ENCODE assay signal across 13 cellular contexts in the genomic region with DNA sequence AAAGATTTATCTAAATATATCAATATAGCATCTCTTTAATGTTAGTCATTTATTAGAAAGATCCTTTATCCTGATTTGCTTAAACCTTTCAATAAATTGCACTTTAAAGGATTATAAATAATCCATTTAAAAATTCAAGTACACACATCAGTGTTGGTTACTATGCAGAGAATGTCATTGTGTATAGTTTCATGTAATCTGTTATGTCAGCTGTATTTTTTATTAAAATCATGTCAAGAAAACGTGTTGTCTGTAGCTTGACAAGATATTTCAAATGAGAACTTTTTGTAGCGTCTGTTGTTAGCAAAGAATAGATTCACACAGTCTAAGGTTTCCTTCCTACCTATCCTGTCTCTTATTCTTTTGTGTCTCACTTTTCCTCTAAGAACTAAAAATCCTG.
"Had no signal": no experiment of that assay in that cellular context is flagged by ENCODE, and none has a peak within 500 bp of the region (broad histone marks: within the 10 kb centered on the region; RNA-seq: fewer than 3 reads in every experiment).

No MANE protein-coding gene starts in this region.

- H3K27me3 Mint-ChIP-seq: activated CD4-positive, alpha-beta memory T cell treated with anti-CD3 and anti-CD28 coated beads, Interleukin-2, amount 10 ng/mL, durations not matched to agents 7 days and 5 days had no signal

- H3K4me1 ChIP-seq: adrenal gland had no signal

- H3K9me3 ChIP-seq: adrenal gland, heart left ventricle had no signal

- H3K27me3 ChIP-seq: adrenal gland, cardiac muscle cell, heart left ventricle had no signal

- H3K9me3 Mint-ChIP-seq: activated CD4-positive, alpha-beta memory T cell treated with anti-CD3 and anti-CD28 coated beads, Interleukin-2, amount 10 ng/mL, durations not matched to agents 7 days and 5 days; immature natural killer cell had no signal

- H3K27ac Mint-ChIP-seq: activated CD4-positive, alpha-beta memory T cell treated with anti-CD3 and anti-CD28 coated beads, Interleukin-2, amount 10 ng/mL, durations not matched to agents 7 days and 5 days had no signal

- ATAC-seq: heart left ventricle, sciatic nerve had no signal

- H3K4me3 ChIP-seq: adrenal gland, cardiac muscle cell, heart left ventricle had no signal

- H3K4me3 Mint-ChIP-seq: activated CD4-positive, alpha-beta memory T cell treated with anti-CD3 and anti-CD28 coated beads, Interleukin-2, amount 10 ng/mL, durations not matched to agents 7 days and 5 days; immature natural killer cell had no signal

- DNase-seq: activated CD4-positive, alpha-beta memory T cell treated with anti-CD3 and anti-CD28 coated beads, Interleukin-2, amount 10 ng/mL, durations not matched to agents 7 days and 5 days; activated CD8-positive, alpha-beta memory T cell treated with anti-CD3 and anti-CD28 coated beads, Interleukin-2, amount 50 U/mL, for 4 hours; activated naive CD4-positive, alpha-beta T cell treated with Interleukin-2 at 50 U/mL for 16 hours; adrenal gland; cortex of kidney; effector CD8-positive, alpha-beta T cell; foreskin melanocyte; heart left ventricle; immature natural killer cell; mesendoderm; T-helper 9 cell had no signal

- H3K27ac ChIP-seq: adrenal gland, cardiac muscle cell had no signal
